In the genomic region with DNA sequence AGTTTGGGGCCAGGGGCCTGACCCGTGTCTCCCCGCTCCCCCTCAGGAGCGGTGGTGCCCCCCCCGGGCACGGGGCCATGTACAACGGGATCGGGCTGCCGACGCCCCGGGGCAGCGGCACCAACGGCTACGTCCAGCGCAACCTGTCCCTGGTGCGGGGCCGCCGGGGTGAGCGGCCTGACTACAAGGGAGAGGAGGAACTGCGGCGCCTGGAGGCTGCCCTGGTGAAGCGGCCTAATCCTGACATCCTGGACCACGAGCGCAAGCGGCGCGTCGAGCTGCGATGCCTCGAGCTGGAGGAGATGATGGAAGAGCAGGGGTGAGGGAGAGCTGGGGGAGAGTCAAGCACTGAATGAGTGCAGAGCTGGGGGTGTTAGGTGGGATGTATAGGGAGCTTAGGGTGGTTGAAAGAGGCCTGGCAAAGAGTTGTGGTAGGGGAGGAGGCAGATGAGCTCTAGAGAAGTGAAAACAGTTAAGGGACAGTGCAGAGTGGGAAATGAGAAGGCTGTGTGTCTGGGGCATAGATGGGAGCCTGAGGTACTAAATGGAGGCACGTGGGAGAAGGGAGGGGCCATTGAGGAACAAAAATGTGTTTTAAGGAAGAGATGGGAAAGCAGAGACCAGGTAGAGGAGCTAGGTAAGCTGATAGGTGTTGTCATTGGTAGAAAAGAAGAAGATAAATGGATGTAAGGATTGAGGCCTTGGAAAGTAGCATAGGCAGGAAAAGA, we compare ENCODE assay signal across 14 cellular contexts. TPM values are rescaled to one million over a fixed set of nuclear protein-coding genes. Genes with fewer than 3 reads are reported as not detected.
DNase-seq lines count a peak whose midpoint lies in the region; ATAC-seq and TF ChIP-seq lines count a peak whose summit lies in the region.
"Had no signal": no experiment of that assay in that cellular context is flagged by ENCODE, and none has a peak within 500 bp of the region (broad histone marks: within the 10 kb centered on the region; RNA-seq: fewer than 3 reads in every experiment).

No MANE protein-coding gene starts in this region.

- no peak for ATAC-seq in CD4-positive, CD25-positive, alpha-beta regulatory T cell (ENCODE audit: low read depth in 2 of 2)
- ATAC-seq in GM18498 (IDR thresholded peaks at IDR 0.05; ENCODE audit: unreplicated experiment) = no peak

- H3K79me2 ChIP-seq in neural progenitor cell (ENCODE audit: low read depth) = peaks cover 89% of the 10 kb centered on the region

- H3K4me1 Mint-ChIP-seq in CD4-positive, CD25-positive, alpha-beta regulatory T cell = peaks cover 40 to 69% (median 50%) of the 10 kb centered on the region in 4 donors
- H3K4me1 Mint-ChIP-seq in chondrocyte (ENCODE audit: low read depth) (peaks cover 45% of the 10 kb centered on the region), neural progenitor cell (peaks cover 25% of the 10 kb centered on the region)

- no peak overlapping the region for H3K4me3 ChIP-seq in CD4-positive, CD25-positive, alpha-beta regulatory T cell (ENCODE audit: low read depth, low read length)
- H3K4me3 ChIP-seq in H7 (ENCODE audit: insufficient read depth, low read depth, low read length) (no peak overlapping the region), neural progenitor cell (no peak overlapping the region)

- H3K9me3 ChIP-seq in CD4-positive, CD25-positive, alpha-beta regulatory T cell (ENCODE audit: control insufficient read depth in 2 of 2, low read length in 2 of 2) = peaks cover 0 to 5% of the 10 kb centered on the region in 2 experiments
- H3K9me3 ChIP-seq in neural progenitor cell (ENCODE audit: low read depth) = no peaks in the 10 kb centered on the region

- TF ChIP-seq CTCF in chondrocyte (IDR thresholded peaks at IDR 0.05) = no peak
- no peak for TF ChIP-seq CTCF in neural progenitor cell (IDR thresholded peaks at IDR 0.05)

- H3K9me3 Mint-ChIP-seq in CD4-positive, CD25-positive, alpha-beta regulatory T cell = peaks cover 0 to 7% (median 0%) of the 10 kb centered on the region in 7 donors
- H3K9me3 Mint-ChIP-seq in chondrocyte (ENCODE audit: low read depth) (no peaks in the 10 kb centered on the region), neural progenitor cell (peaks cover 11% of the 10 kb centered on the region)

- DNase-seq in CD4-positive, CD25-positive, alpha-beta regulatory T cell = no peak
- DNase-seq in H7 (peak; percentile 65), chondrocyte (ENCODE audit: low spot score) (no peak), neural progenitor cell (ENCODE audit: low spot score) (no peak), DMS53 (lab: John Stamatoyannopoulos, UW) (no peak), NOMO-1 (lab: John Stamatoyannopoulos, UW; ENCODE audit: unreplicated experiment in 2 of 2) (no peak)
- DNase-seq: anterior cingulate cortex; head of caudate nucleus; KBM-7; NCI-H2081; stimulated activated CD4-positive, alpha-beta T cell treated with anti-CD3 and anti-CD28 coated beads, Interleukin-4, amount 100 ng/mL, for 4 hours; SW 1271 had no signal

- H3K27ac ChIP-seq in CD4-positive, CD25-positive, alpha-beta regulatory T cell (ENCODE audit: insufficient read depth, low read length, poor library complexity, severe bottlenecking) = peak overlapping the region; percentile 35
- H3K27ac ChIP-seq in neural progenitor cell = no peak overlapping the region

- H4K20me1 ChIP-seq in neural progenitor cell (ENCODE audit: low read depth) = peaks cover 53% of the 10 kb centered on the region

- H3K27me3 Mint-ChIP-seq in CD4-positive, CD25-positive, alpha-beta regulatory T cell = no peaks in the 10 kb centered on the region
- no peaks in the 10 kb centered on the region for H3K27me3 Mint-ChIP-seq in chondrocyte (ENCODE audit: low read depth)
- peaks cover 12% of the 10 kb centered on the region for H3K27me3 Mint-ChIP-seq in neural progenitor cell (ENCODE audit: insufficient read depth, low read depth)

- H3K27ac Mint-ChIP-seq in CD4-positive, CD25-positive, alpha-beta regulatory T cell = peak overlapping the region in 2 of 3 donors; percentile 21 to 34
- H3K27ac Mint-ChIP-seq in chondrocyte (ENCODE audit: unreplicated experiment) (peak overlapping the region; percentile 60), neural progenitor cell (no peak overlapping the region)

- H3K9ac ChIP-seq in neural progenitor cell = no peak overlapping the region

- H3F3A ChIP-seq in neural progenitor cell (ENCODE audit: low read depth) = peaks cover 41% of the 10 kb centered on the region

- H3K27me3 ChIP-seq in CD4-positive, CD25-positive, alpha-beta regulatory T cell (ENCODE audit: control insufficient read depth, insufficient read depth, low read length) = no peaks in the 10 kb centered on the region
- no peaks in the 10 kb centered on the region for H3K27me3 ChIP-seq in H7 (ENCODE audit: control insufficient read depth, insufficient read depth, low read length)
- H3K27me3 ChIP-seq in neural progenitor cell = no peaks in the 10 kb centered on the region

- H3K36me3 ChIP-seq in CD4-positive, CD25-positive, alpha-beta regulatory T cell (ENCODE audit: control insufficient read depth, insufficient read depth, low read length) = peaks cover 56% of the 10 kb centered on the region
- H3K36me3 ChIP-seq in H7 (replicated peaks; ENCODE audit: control insufficient read depth, insufficient read depth, low read length) (peaks cover 46% of the 10 kb centered on the region), neural progenitor cell (peaks cover 36% of the 10 kb centered on the region)

- H3K4me1 ChIP-seq in CD4-positive, CD25-positive, alpha-beta regulatory T cell (ENCODE audit: control insufficient read depth, insufficient read depth, low read length, poor library complexity, severe bottlenecking) = peaks cover 46% of the 10 kb centered on the region
- H3K4me1 ChIP-seq in neural progenitor cell = peaks cover 15% of the 10 kb centered on the region

- peaks cover 69% of the 10 kb centered on the region for H3K36me3 Mint-ChIP-seq in CD4-positive, CD25-positive, alpha-beta regulatory T cell
- H3K36me3 Mint-ChIP-seq in chondrocyte (ENCODE audit: low read depth) (peaks cover 46% of the 10 kb centered on the region), neural progenitor cell (peaks cover 64% of the 10 kb centered on the region)

- H2AFZ ChIP-seq in neural progenitor cell (replicated peaks) = no peak overlapping the region

- peak overlapping the region; percentile 5 to 97 (median 86) for H3K4me3 Mint-ChIP-seq in CD4-positive, CD25-positive, alpha-beta regulatory T cell
- H3K4me3 Mint-ChIP-seq in chondrocyte (ENCODE audit: unreplicated experiment) (no peak overlapping the region), neural progenitor cell (peak overlapping the region; percentile 10)

- no peak overlapping the region for H3K4me2 ChIP-seq in neural progenitor cell

RNA-seq across cellular contexts. Expression of a gene that starts 4.0 kb away (rescaled TPM):
- 1,344 TPM for total RNA-seq in CD4-positive, CD25-positive, alpha-beta regulatory T cell
- 10 to 100 TPM; 29.8 to 40.2 (median 36.4) TPM for polyA plus RNA-seq in CD4-positive, CD25-positive, alpha-beta regulatory T cell
- 69.0 and 96.1 TPM in 2 replicates for total RNA-seq in H7 (2014; rRNA removed; shearing (Covaris generic))
- 363 to 615 TPM (median 378 TPM) in 3 replicates for total RNA-seq in chondrocyte
- total RNA-seq in neural progenitor cell (ENCODE audit: low replicate concordance) = 82.3 and 119 TPM in 2 replicates

RNA-seq across cellular contexts. Expression of a gene that starts 20.6 kb away (rescaled TPM):
- total RNA-seq in CD4-positive, CD25-positive, alpha-beta regulatory T cell = 96.5 TPM
- polyA plus RNA-seq in CD4-positive, CD25-positive, alpha-beta regulatory T cell = 100 to 1,000 TPM; 250 to 359 (median 297) TPM
- 236 and 269 TPM in 2 replicates for total RNA-seq in H7 (2014; rRNA removed; shearing (Covaris generic))
- total RNA-seq in chondrocyte (205 to 231 TPM (median 225 TPM) in 3 replicates), neural progenitor cell (ENCODE audit: low replicate concordance) (210 and 402 TPM in 2 replicates)

RNA-seq across cellular contexts. Expression of a gene that starts 30.9 kb away (rescaled TPM):
- total RNA-seq in CD4-positive, CD25-positive, alpha-beta regulatory T cell = not detected
- not detected for polyA plus RNA-seq in CD4-positive, CD25-positive, alpha-beta regulatory T cell
- not detected in 2 replicates for total RNA-seq in H7 (2014; rRNA removed; shearing (Covaris generic))
- total RNA-seq in chondrocyte = not detected in 3 replicates
- total RNA-seq in neural progenitor cell (ENCODE audit: low replicate concordance) = 0.40 and 0.73 TPM in 2 replicates
- total RNA-seq: subcutaneous adipose tissue had no signal

RNA-seq across cellular contexts. Expression of a gene that starts 36.4 kb away (rescaled TPM):
- total RNA-seq in CD4-positive, CD25-positive, alpha-beta regulatory T cell = 0.81 TPM
- under 1 TPM in 2 of 4 donors, not detected in 2; 0.13 to 0.14 TPM for polyA plus RNA-seq in CD4-positive, CD25-positive, alpha-beta regulatory T cell
- total RNA-seq in H7 (2014; rRNA removed; shearing (Covaris generic)) = 2.0 and 3.1 TPM in 2 replicates
- total RNA-seq in chondrocyte (2.8 to 4.3 TPM (median 3.1 TPM) in 3 replicates), neural progenitor cell (ENCODE audit: low replicate concordance) (1.8 and 5.1 TPM in 2 replicates)

RNA-seq across cellular contexts. Expression of a gene that starts 41.8 kb away (rescaled TPM):
- total RNA-seq in CD4-positive, CD25-positive, alpha-beta regulatory T cell = not detected
- polyA plus RNA-seq in CD4-positive, CD25-positive, alpha-beta regulatory T cell = not detected
- total RNA-seq in H7 (2014; rRNA removed; shearing (Covaris generic)) = not detected in 2 replicates
- total RNA-seq in chondrocyte (not detected in 3 replicates), neural progenitor cell (ENCODE audit: low replicate concordance) (not detected in 2 replicates)
- total RNA-seq: subcutaneous adipose tissue had no signal
